In the genomic region with DNA sequence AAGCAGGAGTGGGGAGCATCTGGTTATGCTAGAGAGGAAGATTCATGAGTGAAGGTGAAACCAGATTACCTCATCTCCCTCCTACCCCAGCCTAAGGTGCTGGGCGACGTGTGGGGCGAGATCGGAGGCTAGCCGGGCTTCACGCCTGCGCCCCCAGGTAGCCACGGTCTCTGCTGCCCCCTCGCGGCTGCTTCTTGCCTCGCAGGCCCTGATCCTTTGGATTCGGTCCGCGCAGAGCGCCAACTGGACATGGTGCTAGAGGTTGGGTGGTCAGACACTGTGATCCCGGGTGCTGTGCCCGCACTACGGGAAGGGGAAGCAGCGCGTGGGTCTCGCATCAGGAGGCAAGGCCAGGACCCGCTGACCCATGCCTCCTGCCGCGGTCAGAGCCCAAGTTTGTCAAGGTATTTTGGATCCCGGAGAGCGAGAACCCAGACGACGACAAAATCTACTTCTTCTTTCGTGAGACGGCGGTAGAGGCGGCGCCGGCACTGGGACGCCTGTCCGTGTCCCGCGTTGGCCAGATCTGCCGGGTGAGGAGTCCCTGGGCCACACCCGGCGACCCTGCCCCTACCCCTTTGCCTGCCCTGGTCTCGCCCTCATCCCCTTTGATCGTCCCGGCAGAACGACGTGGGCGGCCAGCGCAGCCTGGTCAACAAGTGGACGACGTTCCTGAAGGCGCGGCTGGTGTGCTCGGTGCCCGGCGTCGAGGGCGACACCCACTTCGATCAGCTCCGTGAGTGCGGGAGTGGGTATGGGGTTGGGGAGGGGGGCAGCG, we compare ENCODE assay signal across 8 cellular contexts. TPM values are rescaled to one million over a fixed set of nuclear protein-coding genes. Genes with fewer than 3 reads are reported as not detected.
A peak's percentile ranks its signal among the peaks of the same experiment; 100 is the strongest.
DNase-seq lines count a peak whose midpoint lies in the region; ATAC-seq lines count a peak whose summit lies in the region.

No MANE protein-coding gene starts in this region.

- DNase-seq in AG08396 (ENCODE audit: low spot score) (peak; percentile 94), NCI-H748 treated with DMSO at 0.1 percent for 48 hours (lab: John Stamatoyannopoulos, UW) (peak; percentile 72), ecto neural progenitor cell (ENCODE audit: low spot score) (peak; percentile 94), lung microvascular endothelial cell (ENCODE audit: low read depth in 2 of 2) (peak; percentile 74 to 83)
- peak; percentile 90 for DNase-seq in activated CD4-positive, alpha-beta memory T cell treated with anti-CD3 and anti-CD28 coated beads, Interleukin-2, amount 10 ng/mL, durations not matched to agents 7 days and 5 days
- peak; percentile 72 to 86 (median 74) for DNase-seq in stimulated activated CD4-positive, alpha-beta T cell treated with anti-CD3 and anti-CD28 coated beads, TNF-alpha, amount 100 ng/mL, for 4 hours (ENCODE audit: low read depth in 3 of 3)

- H3K4me3 Mint-ChIP-seq in activated CD4-positive, alpha-beta memory T cell treated with anti-CD3 and anti-CD28 coated beads, Interleukin-2, amount 10 ng/mL, durations not matched to agents 7 days and 5 days, result peak overlapping the region; percentile 62

- H3K36me3 Mint-ChIP-seq in activated CD4-positive, alpha-beta memory T cell treated with anti-CD3 and anti-CD28 coated beads, Interleukin-2, amount 10 ng/mL, durations not matched to agents 7 days and 5 days (ENCODE audit: low read depth), result no peaks in the 10 kb centered on the region

- H3K4me1 Mint-ChIP-seq in activated CD4-positive, alpha-beta memory T cell treated with anti-CD3 and anti-CD28 coated beads, Interleukin-2, amount 10 ng/mL, durations not matched to agents 7 days and 5 days, result peaks cover 33% of the 10 kb centered on the region

- ATAC-seq in GM18870 (IDR thresholded peaks at IDR 0.05; ENCODE audit: unreplicated experiment), result peak; percentile 71
- ATAC-seq in HG03175 (IDR thresholded peaks at IDR 0.05; ENCODE audit: unreplicated experiment), result peak; percentile 82

- H3K27ac Mint-ChIP-seq in activated CD4-positive, alpha-beta memory T cell treated with anti-CD3 and anti-CD28 coated beads, Interleukin-2, amount 10 ng/mL, durations not matched to agents 7 days and 5 days, result no peak overlapping the region

- no peaks in the 10 kb centered on the region for H3K9me3 Mint-ChIP-seq in activated CD4-positive, alpha-beta memory T cell treated with anti-CD3 and anti-CD28 coated beads, Interleukin-2, amount 10 ng/mL, durations not matched to agents 7 days and 5 days

- CTCF ChIA-PET in activated CD4-positive, alpha-beta memory T cell treated with anti-CD3 and anti-CD28 coated beads, Interleukin-2, amount 10 ng/mL, durations not matched to agents 7 days and 5 days (lab: Charles Lee), result interaction anchor here (1.6 to 3.9 kb wide), 5 partner anchors 26 to 78 kb away, joined by 6 to 18 read pairs (median 9); no protein-coding TSS in a partner anchor

- H3K27me3 Mint-ChIP-seq in activated CD4-positive, alpha-beta memory T cell treated with anti-CD3 and anti-CD28 coated beads, Interleukin-2, amount 10 ng/mL, durations not matched to agents 7 days and 5 days, result peaks cover 49% of the 10 kb centered on the region

- POLR2A ChIA-PET in activated CD4-positive, alpha-beta memory T cell treated with anti-CD3 and anti-CD28 coated beads, Interleukin-2, amount 10 ng/mL, durations not matched to agents 7 days and 5 days (lab: Charles Lee), result no interaction called here

RNA-seq across cellular contexts. Expression of gene SEMA3B, which starts 4.2 kb away (rescaled TPM):
- total RNA-seq in activated CD4-positive, alpha-beta memory T cell treated with anti-CD3 and anti-CD28 coated beads, Interleukin-2, amount 10 ng/mL, durations not matched to agents 7 days and 5 days, result under 1 TPM; 0.38 to 0.55 TPM
- total RNA-seq in lung microvascular endothelial cell, result 0.44 and 0.60 TPM in 2 replicates

RNA-seq across cellular contexts. Expression of gene LSMEM2, which starts 5.8 kb away (rescaled TPM):
- total RNA-seq in activated CD4-positive, alpha-beta memory T cell treated with anti-CD3 and anti-CD28 coated beads, Interleukin-2, amount 10 ng/mL, durations not matched to agents 7 days and 5 days, result not detected
- not detected in 2 replicates for total RNA-seq in lung microvascular endothelial cell

RNA-seq across cellular contexts. Expression of gene IFRD2, which starts 19.1 kb away (rescaled TPM):
- total RNA-seq in activated CD4-positive, alpha-beta memory T cell treated with anti-CD3 and anti-CD28 coated beads, Interleukin-2, amount 10 ng/mL, durations not matched to agents 7 days and 5 days, result 10 to 100 TPM; 40.6 to 45.0 TPM
- total RNA-seq in lung microvascular endothelial cell, result 78.7 and 104 TPM in 2 replicates

RNA-seq across cellular contexts. Expression of gene HYAL3, which starts 26.1 kb away (rescaled TPM):
- total RNA-seq in activated CD4-positive, alpha-beta memory T cell treated with anti-CD3 and anti-CD28 coated beads, Interleukin-2, amount 10 ng/mL, durations not matched to agents 7 days and 5 days, result 10 to 100 TPM; 13.2 to 13.9 TPM
- total RNA-seq in lung microvascular endothelial cell, result 12.9 and 26.2 TPM in 2 replicates

RNA-seq across cellular contexts. Expression of gene NAA80, which starts 26.1 kb away (rescaled TPM):
- total RNA-seq in activated CD4-positive, alpha-beta memory T cell treated with anti-CD3 and anti-CD28 coated beads, Interleukin-2, amount 10 ng/mL, durations not matched to agents 7 days and 5 days, result 10 to 100 TPM; 41.5 to 49.4 TPM
- total RNA-seq in lung microvascular endothelial cell, result 3.1 and 3.6 TPM in 2 replicates

Comparison
In these comparisons a context has a peak if more than half of its experiments do, and no peak if none do; other contexts are left out.
1. Peak in every context shown above with its lines: DNase-seq and ATAC-seq.